31 cellular contexts compared by ENCODE assay signal in the genomic region with DNA sequence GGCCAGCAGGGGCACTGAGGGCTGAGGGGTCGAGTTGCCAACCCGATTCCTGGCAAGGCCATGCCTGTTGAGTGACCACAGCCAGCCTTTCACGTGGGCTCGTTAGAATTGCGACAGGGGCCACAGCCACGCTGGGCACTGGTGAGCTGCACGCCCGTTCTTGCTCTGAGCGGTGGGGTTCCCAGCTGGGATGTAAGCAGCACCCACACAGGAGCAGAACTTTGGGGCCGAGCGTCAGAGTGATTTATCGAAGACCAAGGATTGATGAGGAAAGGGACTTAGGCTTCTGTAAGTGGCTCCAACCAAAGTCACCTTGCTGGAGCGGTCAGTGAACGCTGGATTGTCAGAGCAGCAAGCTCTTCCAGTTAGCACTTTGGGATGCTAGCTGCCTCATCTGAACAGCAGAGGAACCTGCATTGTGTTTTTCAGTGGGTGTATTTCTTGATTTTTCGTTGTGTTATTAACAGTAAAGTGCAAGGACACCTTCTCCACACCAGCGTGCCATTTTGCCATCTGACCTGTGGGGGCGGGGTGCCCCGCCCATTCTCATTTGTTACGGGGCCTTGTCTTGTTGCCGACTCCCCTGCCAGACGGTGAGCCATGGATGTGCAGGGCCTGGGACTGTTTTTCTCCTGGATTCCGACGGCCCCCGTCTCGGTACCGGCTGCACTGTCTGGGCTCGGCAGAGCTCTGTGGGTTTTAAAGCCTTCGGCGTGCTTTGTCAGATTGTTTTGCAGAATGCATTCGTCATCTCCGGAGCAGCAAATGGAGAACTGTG.
"Had no signal": no experiment of that assay in that cellular context is flagged by ENCODE, and none has a peak within 500 bp of the region (broad histone marks: within the 10 kb centered on the region; RNA-seq: fewer than 3 reads in every experiment).

No MANE protein-coding gene starts in this region.

- H3K27me3 ChIP-seq: adrenal gland, body of pancreas, colonic mucosa, gastroesophageal sphincter, heart left ventricle, neutrophil, pancreas, suprapubic skin, tibial artery, upper lobe of right lung had no signal

- H3K27ac ChIP-seq: adrenal gland, body of pancreas, colonic mucosa, gastroesophageal sphincter, heart left ventricle, neutrophil, pancreas, psoas muscle, suprapubic skin, tibial artery, upper lobe of right lung, WERI-Rb-1 had no signal

- H3K36me3 ChIP-seq: adrenal gland, colonic mucosa, gastroesophageal sphincter, heart left ventricle, neutrophil, pancreas, tibial artery, upper lobe of right lung, WERI-Rb-1 had no signal

- H3K4me3 Mint-ChIP-seq: activated CD4-positive, alpha-beta memory T cell treated with anti-CD3 and anti-CD28 coated beads for 36 hours; activated CD4-positive, alpha-beta T cell treated with anti-CD3 and anti-CD28 coated beads, Interleukin-2, amount 10 ng/mL, durations not matched to agents 24 days and 14 days; activated naive CD8-positive, alpha-beta T cell treated with anti-CD3 and anti-CD28 coated beads for 36 hours; activated T-cell treated with anti-CD3 and anti-CD28 coated beads, Interleukin-2, amount 50 U/mL, for 4 hours; effector memory CD8-positive, alpha-beta T cell; natural killer cell treated with Interleukin-12 subunit alpha and Interleukin-12 subunit beta and Interleukin-15 and Interleukin-18, amount 100 ng/mL, for 72 hours; stimulated activated naive B cell treated with anti-CD40 and anti-IgM and Interleukin-4, amounts not matched to agents 10 μg/mL and 1 μg/mL and 100 μg/mL, for 72 hours; T-helper 1 cell treated with Interleukin-12 subunit alpha and Interleukin-12 subunit beta and Interleukin-4 antibody, amounts not matched to agents 30 μg/mL and 1 μg/mL, for 36 hours had no signal

- H3K27me3 Mint-ChIP-seq: activated CD4-positive, alpha-beta memory T cell treated with anti-CD3 and anti-CD28 coated beads for 36 hours; activated CD4-positive, alpha-beta T cell treated with anti-CD3 and anti-CD28 coated beads, Interleukin-2, amount 10 ng/mL, durations not matched to agents 24 days and 14 days; activated naive CD8-positive, alpha-beta T cell treated with anti-CD3 and anti-CD28 coated beads for 36 hours; effector memory CD8-positive, alpha-beta T cell; natural killer cell treated with Interleukin-12 subunit alpha and Interleukin-12 subunit beta and Interleukin-15 and Interleukin-18, amount 100 ng/mL, for 72 hours; stimulated activated naive B cell treated with anti-CD40 and anti-IgM and Interleukin-4, amounts not matched to agents 10 μg/mL and 1 μg/mL and 100 μg/mL, for 72 hours had no signal

- H3K4me1 ChIP-seq: adrenal gland, colonic mucosa, gastroesophageal sphincter, pancreas, psoas muscle, suprapubic skin, tibial artery, upper lobe of right lung had no signal

- ATAC-seq: activated T-cell treated with anti-CD3 and anti-CD28 coated beads, Interleukin-2, amount 50 U/mL, for 4 hours; body of pancreas; effector memory CD8-positive, alpha-beta T cell; gastroesophageal sphincter; heart left ventricle; left ventricle myocardium superior; mucosa of descending colon; natural killer cell treated with Interleukin-12 subunit alpha and Interleukin-12 subunit beta and Interleukin-15 and Interleukin-18, amount 100 ng/mL, for 72 hours; psoas muscle; stimulated activated naive B cell treated with anti-CD40 and anti-IgM and Interleukin-4, amounts not matched to agents 10 μg/mL and 1 μg/mL and 100 μg/mL, for 72 hours; upper lobe of right lung had no signal

- H3K9me3 Mint-ChIP-seq: activated CD4-positive, alpha-beta memory T cell treated with anti-CD3 and anti-CD28 coated beads for 36 hours; activated CD4-positive, alpha-beta T cell treated with anti-CD3 and anti-CD28 coated beads, Interleukin-2, amount 10 ng/mL, durations not matched to agents 24 days and 14 days; activated naive CD8-positive, alpha-beta T cell treated with anti-CD3 and anti-CD28 coated beads for 36 hours; activated T-cell treated with anti-CD3 and anti-CD28 coated beads, Interleukin-2, amount 50 U/mL, for 4 hours; effector memory CD8-positive, alpha-beta T cell; natural killer cell treated with Interleukin-12 subunit alpha and Interleukin-12 subunit beta and Interleukin-15 and Interleukin-18, amount 100 ng/mL, for 72 hours; stimulated activated naive B cell treated with anti-CD40 and anti-IgM and Interleukin-4, amounts not matched to agents 10 μg/mL and 1 μg/mL and 100 μg/mL, for 72 hours; T-helper 1 cell treated with Interleukin-12 subunit alpha and Interleukin-12 subunit beta and Interleukin-4 antibody, amounts not matched to agents 30 μg/mL and 1 μg/mL, for 36 hours had no signal

- H3K27ac Mint-ChIP-seq: activated CD4-positive, alpha-beta memory T cell treated with anti-CD3 and anti-CD28 coated beads for 36 hours; activated CD4-positive, alpha-beta T cell treated with anti-CD3 and anti-CD28 coated beads, Interleukin-2, amount 10 ng/mL, durations not matched to agents 24 days and 14 days; activated naive CD8-positive, alpha-beta T cell treated with anti-CD3 and anti-CD28 coated beads for 36 hours; stimulated activated naive B cell treated with anti-CD40 and anti-IgM and Interleukin-4, amounts not matched to agents 10 μg/mL and 1 μg/mL and 100 μg/mL, for 72 hours; T-helper 1 cell treated with Interleukin-12 subunit alpha and Interleukin-12 subunit beta and Interleukin-4 antibody, amounts not matched to agents 30 μg/mL and 1 μg/mL, for 36 hours had no signal

- H3K4me2 ChIP-seq: smooth muscle cell had no signal

- H3K9me3 ChIP-seq: adrenal gland, body of pancreas, colonic mucosa, gastroesophageal sphincter, heart left ventricle, mucosa of descending colon, neutrophil, pancreas, psoas muscle, suprapubic skin, tibial artery, upper lobe of right lung had no signal

- H3K4me3 ChIP-seq: adrenal gland, body of pancreas, colonic mucosa, gastroesophageal sphincter, heart left ventricle, mucosa of descending colon, pancreas, psoas muscle, smooth muscle cell, suprapubic skin, tibial artery, upper lobe of right lung had no signal

- DNase-seq: activated CD4-positive, alpha-beta memory T cell treated with anti-CD3 and anti-CD28 coated beads for 36 hours; activated CD4-positive, alpha-beta T cell treated with anti-CD3 and anti-CD28 coated beads, Interleukin-2, amount 10 ng/mL, durations not matched to agents 24 days and 14 days; activated CD4-positive, CD25-positive, alpha-beta regulatory T cell treated with anti-CD3 and anti-CD28 coated beads, Interleukin-2, amount 50 U/mL, for 72 hours; activated naive CD4-positive, alpha-beta T cell; activated naive CD8-positive, alpha-beta T cell treated with anti-CD3 and anti-CD28 coated beads for 36 hours; activated T-cell treated with anti-CD3 and anti-CD28 coated beads, Interleukin-2, amount 50 U/mL, for 4 hours; aorta; body of pancreas; cerebellar nuclear complex; colonic mucosa; effector memory CD8-positive, alpha-beta T cell; heart left ventricle; left ventricle myocardium superior; mucosa of descending colon; pancreas; stimulated activated CD4-positive, alpha-beta T cell treated with anti-CD3 and anti-CD28 coated beads, Interleukin-1b, Interleukin-23, amount 100 ng/mL, for 48 hours; stimulated activated CD4-positive, alpha-beta T cell treated with anti-CD3 and anti-CD28 coated beads, Interleukin-4, amount 100 ng/mL, for 4 hours; stimulated activated naive B cell treated with anti-CD40 and anti-IgM and Interleukin-4, amounts not matched to agents 10 μg/mL and 1 μg/mL and 100 μg/mL, for 72 hours; SW 1271; T1000; tibial artery; upper lobe of right lung; WERI-Rb-1 had no signal

- H3K36me3 Mint-ChIP-seq: activated CD4-positive, alpha-beta memory T cell treated with anti-CD3 and anti-CD28 coated beads for 36 hours; natural killer cell treated with Interleukin-12 subunit alpha and Interleukin-12 subunit beta and Interleukin-15 and Interleukin-18, amount 100 ng/mL, for 72 hours had no signal
